Comparison of ENCODE assay signal across 1 cellular context in the genomic region with DNA sequence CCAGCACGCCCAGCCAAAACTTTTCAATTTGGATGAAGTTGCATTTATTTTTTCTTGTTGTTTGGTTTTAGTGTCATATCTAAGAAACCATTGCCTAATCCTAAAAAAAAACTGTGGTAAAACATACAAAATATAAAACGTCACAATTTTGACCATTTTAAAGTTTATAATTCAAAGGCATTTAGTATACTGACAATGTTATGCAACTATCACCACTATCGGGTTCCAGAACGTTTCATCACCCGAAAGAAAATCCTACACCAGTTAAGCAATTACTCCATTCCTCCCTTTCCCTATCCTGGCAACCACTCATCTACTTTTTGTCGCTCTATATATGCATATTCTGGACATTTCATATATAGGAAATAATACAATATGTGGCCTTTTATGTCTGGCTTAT.
A peak's percentile ranks its signal among the peaks of the same experiment; 100 is the strongest.
TF ChIP-seq lines count a peak whose summit lies in the region.

No MANE protein-coding gene starts in this region.

TF ChIP-seq in K562, 482 proteins besides CTCF, POLR2A, EP300 and RAD21:
- peak; percentile 26; the same call in 1 of the 2 replicates for TF ChIP-seq CEBPB (tag; IDR thresholded peaks at IDR 0.05)
- TF ChIP-seq, protein P1, sequence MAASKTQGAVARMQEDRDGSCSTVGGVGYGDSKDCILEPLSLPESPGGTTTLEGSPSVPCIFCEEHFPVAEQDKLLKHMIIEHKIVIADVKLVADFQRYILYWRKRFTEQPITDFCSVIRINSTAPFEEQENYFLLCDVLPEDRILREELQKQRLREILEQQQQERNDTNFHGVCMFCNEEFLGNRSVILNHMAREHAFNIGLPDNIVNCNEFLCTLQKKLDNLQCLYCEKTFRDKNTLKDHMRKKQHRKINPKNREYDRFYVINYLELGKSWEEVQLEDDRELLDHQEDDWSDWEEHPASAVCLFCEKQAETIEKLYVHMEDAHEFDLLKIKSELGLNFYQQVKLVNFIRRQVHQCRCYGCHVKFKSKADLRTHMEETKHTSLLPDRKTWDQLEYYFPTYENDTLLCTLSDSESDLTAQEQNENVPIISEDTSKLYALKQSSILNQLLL (CRISPR knock-in tag; IDR thresholded peaks at IDR 0.05; ENCODE audit: borderline replicate concordance) = no peak
- no peak for TF ChIP-seq CEBPG (CRISPR knock-in tag; IDR thresholded peaks at IDR 0.05)
- peak in 1 of 2 experiments; percentile 46; a peak in 1 of 4 replicates for TF ChIP-seq CEBPG (tag; conservative IDR thresholded peaks at IDR 0.05 in 1 of 2, IDR thresholded peaks at IDR 0.05 in 1 of 2)
